In genomic region chr1:47178020-47178419, GRCh38 we compare ENCODE assay signal across 28 cellular contexts. TPM values are rescaled to one million over a fixed set of nuclear protein-coding genes. Genes with fewer than 3 reads are reported as not detected.
"Had no signal": no experiment of that assay in that cellular context is flagged by ENCODE, and none has a peak within 500 bp of the region (broad histone marks: within the 10 kb centered on the region; RNA-seq: fewer than 3 reads in every experiment).

No MANE protein-coding gene starts in this region.

- H3K27me3 ChIP-seq: right atrium auricular region, testis, vagina had no signal

- DNase-seq: activated CD8-positive, alpha-beta memory T cell treated with anti-CD3 and anti-CD28 coated beads, Interleukin-2, amount 50 U/mL, for 48 hours; activated naive CD4-positive, alpha-beta T cell treated with anti-CD3 and anti-CD28 coated beads for 36 hours; activated naive CD8-positive, alpha-beta T cell treated with anti-CD3 and anti-CD28 coated beads, Interleukin-2, amount 10 ng/mL, durations not matched to agents 7 days and 5 days; activated T-cell treated with anti-CD3 and anti-CD28 coated beads, Interleukin-2, amount 50 U/mL, for 4 hours; amniotic stem cell; cortex of kidney; endodermal cell; foreskin fibroblast; heart right ventricle; lower lobe of right lung; naive thymus-derived CD8-positive, alpha-beta T cell; psoas muscle; stimulated activated CD4-positive, alpha-beta T cell treated with anti-CD3 and anti-CD28 coated beads, Interleukin-1b, Interleukin-23, amount 100 ng/mL, for 48 hours; T-helper 9 cell; testis; trophoblast cell had no signal

- H3K9me3 ChIP-seq: lower lobe of right lung, psoas muscle, right atrium auricular region, testis, vagina had no signal

- H3K27ac ChIP-seq: epithelial cell of prostate, heart right ventricle, lower lobe of right lung, neural progenitor cell, psoas muscle, right atrium auricular region, testis, vagina had no signal

- H3K4me1 ChIP-seq: neural progenitor cell had no signal

- ATAC-seq: activated T-cell treated with anti-CD3 and anti-CD28 coated beads, Interleukin-2, amount 50 U/mL, for 4 hours; lower lobe of right lung; naive thymus-derived CD8-positive, alpha-beta T cell; psoas muscle; stimulated activated effector memory CD8-positive, alpha-beta T cell treated with anti-CD3 and anti-CD28 coated beads, Interleukin-12 subunit alpha, Interleukin-12 subunit beta, amount 100 ng/mL, for 72 hours had no signal

- H3K9me3 Mint-ChIP-seq: activated naive CD4-positive, alpha-beta T cell treated with anti-CD3 and anti-CD28 coated beads for 36 hours; activated naive CD8-positive, alpha-beta T cell treated with anti-CD3 and anti-CD28 coated beads, Interleukin-2, amount 10 ng/mL, durations not matched to agents 7 days and 5 days; activated T-cell treated with anti-CD3 and anti-CD28 coated beads, Interleukin-2, amount 50 U/mL, for 4 hours; activated T-helper 2 cell treated with anti-CD3 and anti-CD28 coated beads, Interferon-gamma antibody, Interleukin-2, Interleukin-4, amounts not matched to agents 10 μg/mL and 5 μg/mL and 100 μg/mL, durations not matched to agents 14 hours and 24 hours and 36 hours; neural progenitor cell; stimulated activated effector memory CD8-positive, alpha-beta T cell treated with anti-CD3 and anti-CD28 coated beads, Interleukin-12 subunit alpha, Interleukin-12 subunit beta, amount 100 ng/mL, for 72 hours had no signal

- H3K4me3 ChIP-seq: lower lobe of right lung, psoas muscle, right atrium auricular region, vagina had no signal

- H3K36me3 Mint-ChIP-seq: activated naive CD8-positive, alpha-beta T cell treated with anti-CD3 and anti-CD28 coated beads, Interleukin-2, amount 10 ng/mL, durations not matched to agents 7 days and 5 days; naive thymus-derived CD8-positive, alpha-beta T cell; neural progenitor cell; stimulated activated effector memory CD8-positive, alpha-beta T cell treated with anti-CD3 and anti-CD28 coated beads, Interleukin-12 subunit alpha, Interleukin-12 subunit beta, amount 100 ng/mL, for 72 hours had no signal

- H3K36me3 ChIP-seq: heart right ventricle, lower lobe of right lung, neural progenitor cell, right atrium auricular region, vagina had no signal

- H3K27ac Mint-ChIP-seq: activated naive CD4-positive, alpha-beta T cell treated with anti-CD3 and anti-CD28 coated beads for 36 hours; activated naive CD8-positive, alpha-beta T cell treated with anti-CD3 and anti-CD28 coated beads, Interleukin-2, amount 10 ng/mL, durations not matched to agents 7 days and 5 days; activated T-helper 2 cell treated with anti-CD3 and anti-CD28 coated beads, Interferon-gamma antibody, Interleukin-2, Interleukin-4, amounts not matched to agents 10 μg/mL and 5 μg/mL and 100 μg/mL, durations not matched to agents 14 hours and 24 hours and 36 hours; neural progenitor cell had no signal

- H3K4me3 Mint-ChIP-seq: activated naive CD8-positive, alpha-beta T cell treated with anti-CD3 and anti-CD28 coated beads, Interleukin-2, amount 10 ng/mL, durations not matched to agents 7 days and 5 days; activated T-cell treated with anti-CD3 and anti-CD28 coated beads, Interleukin-2, amount 50 U/mL, for 4 hours had no signal

RNA-seq across cellular contexts. Expression of gene PDZK1IP1, which starts 11.8 kb away (rescaled TPM):
- total RNA-seq: activated CD8-positive, alpha-beta memory T cell treated with anti-CD3 and anti-CD28 coated beads for 36 hours; activated naive CD4-positive, alpha-beta T cell treated with anti-CD3 and anti-CD28 coated beads for 36 hours; activated naive CD8-positive, alpha-beta T cell treated with anti-CD3 and anti-CD28 coated beads, Interleukin-2, amount 10 ng/mL, durations not matched to agents 7 days and 5 days; activated T-cell treated with anti-CD3 and anti-CD28 coated beads, Interleukin-2, amount 50 U/mL, for 4 hours; activated T-helper 2 cell treated with anti-CD3 and anti-CD28 coated beads, Interferon-gamma antibody, Interleukin-2, Interleukin-4, amounts not matched to agents 10 μg/mL and 5 μg/mL and 100 μg/mL, durations not matched to agents 14 hours and 24 hours and 36 hours; cerebellum; endodermal cell; fibroblast of lung; naive thymus-derived CD8-positive, alpha-beta T cell; osteoblast; skeletal muscle tissue; T-helper 1 cell treated with Interleukin-12 subunit alpha and Interleukin-12 subunit beta and Interleukin-4 antibody, amounts not matched to agents 30 ng/mL and 1 ng/mL, for 36 hours had no signal

RNA-seq across cellular contexts. Expression of gene CYP4A22, which starts 40.8 kb away (rescaled TPM):
- total RNA-seq: activated CD8-positive, alpha-beta memory T cell treated with anti-CD3 and anti-CD28 coated beads for 36 hours; activated naive CD4-positive, alpha-beta T cell treated with anti-CD3 and anti-CD28 coated beads for 36 hours; activated naive CD8-positive, alpha-beta T cell treated with anti-CD3 and anti-CD28 coated beads, Interleukin-2, amount 10 ng/mL, durations not matched to agents 7 days and 5 days; activated T-cell treated with anti-CD3 and anti-CD28 coated beads, Interleukin-2, amount 50 U/mL, for 4 hours; activated T-helper 2 cell treated with anti-CD3 and anti-CD28 coated beads, Interferon-gamma antibody, Interleukin-2, Interleukin-4, amounts not matched to agents 10 μg/mL and 5 μg/mL and 100 μg/mL, durations not matched to agents 14 hours and 24 hours and 36 hours; fibroblast of lung; heart right ventricle; lower lobe of right lung; naive thymus-derived CD8-positive, alpha-beta T cell; osteoblast; psoas muscle; right atrium auricular region; skeletal muscle tissue; T-helper 1 cell treated with Interleukin-12 subunit alpha and Interleukin-12 subunit beta and Interleukin-4 antibody, amounts not matched to agents 30 ng/mL and 1 ng/mL, for 36 hours; vagina had no signal

RNA-seq across cellular contexts. Expression of gene TAL1, which starts 54.0 kb away (rescaled TPM):
- total RNA-seq: activated CD8-positive, alpha-beta memory T cell treated with anti-CD3 and anti-CD28 coated beads for 36 hours; activated naive CD4-positive, alpha-beta T cell treated with anti-CD3 and anti-CD28 coated beads for 36 hours; activated naive CD8-positive, alpha-beta T cell treated with anti-CD3 and anti-CD28 coated beads, Interleukin-2, amount 10 ng/mL, durations not matched to agents 7 days and 5 days; activated T-helper 2 cell treated with anti-CD3 and anti-CD28 coated beads, Interferon-gamma antibody, Interleukin-2, Interleukin-4, amounts not matched to agents 10 μg/mL and 5 μg/mL and 100 μg/mL, durations not matched to agents 14 hours and 24 hours and 36 hours; fibroblast of lung; naive thymus-derived CD8-positive, alpha-beta T cell; osteoblast; T-helper 1 cell treated with Interleukin-12 subunit alpha and Interleukin-12 subunit beta and Interleukin-4 antibody, amounts not matched to agents 30 ng/mL and 1 ng/mL, for 36 hours had no signal
